ENCODE assay signal across 1 cellular context in genomic region chr11:64853709-64854108, GRCh38.
TF ChIP-seq lines count a peak whose summit lies in the region.

No MANE protein-coding gene starts in this region.

TF ChIP-seq in IMR-90, 13 proteins besides CTCF, POLR2A, EP300 and RAD21:
- TF ChIP-seq MAZ (IDR thresholded peaks at IDR 0.05; ENCODE audit: borderline replicate concordance, low read depth, low read length), result no peak
- TF ChIP-seq ELK1 (IDR thresholded peaks at IDR 0.05; ENCODE audit: borderline replicate concordance, low read depth, low read length), result no peak
- TF ChIP-seq NFE2L2 (IDR thresholded peaks at IDR 0.05; ENCODE audit: low read depth, low read length), result no peak
